ENCODE assay signal across 24 cellular contexts in the genomic region with DNA sequence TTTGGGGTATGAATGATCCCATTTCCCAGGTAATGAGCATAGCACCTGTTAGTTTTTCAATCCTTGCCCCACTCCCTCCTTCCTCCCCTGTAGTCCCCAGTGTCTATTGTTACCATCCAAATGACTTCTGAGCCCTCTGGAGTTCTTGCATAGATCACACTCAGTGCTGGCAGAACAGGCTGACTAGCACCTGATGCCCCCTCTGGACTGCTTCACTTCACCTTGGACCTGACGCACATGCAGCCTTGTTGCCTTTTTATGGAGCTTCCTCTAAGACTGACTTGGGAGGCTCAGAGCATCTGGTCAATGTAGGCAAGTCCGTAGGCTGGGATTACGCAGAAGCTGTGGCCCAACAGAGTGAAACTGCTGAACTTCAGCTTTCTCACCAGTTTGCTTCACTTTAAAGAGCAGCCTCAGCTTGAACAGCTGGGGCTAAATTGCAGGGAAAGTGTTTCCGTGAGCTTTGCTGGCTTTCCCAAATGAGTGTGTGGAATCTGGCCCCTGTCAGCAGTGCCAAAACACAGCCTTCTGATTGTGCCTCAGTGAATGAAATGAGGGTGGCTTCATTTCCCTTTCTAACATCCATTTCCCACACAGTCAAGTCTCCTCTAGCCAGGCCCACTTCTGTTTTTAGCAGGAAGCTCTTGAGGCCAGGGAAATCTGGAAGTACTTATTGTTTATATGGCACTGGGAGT. TPM values are rescaled to one million over a fixed set of nuclear protein-coding genes. Genes with fewer than 3 reads are reported as not detected.
DNase-seq lines count a peak whose midpoint lies in the region; ATAC-seq, FAIRE-seq and TF ChIP-seq lines count a peak whose summit lies in the region.
"Had no signal": no experiment of that assay in that cellular context is flagged by ENCODE, and none has a peak within 500 bp of the region (broad histone marks: within the 10 kb centered on the region; RNA-seq: fewer than 3 reads in every experiment).

No MANE protein-coding gene starts in this region.

- H3K4me1 ChIP-seq in GM23338 (ENCODE audit: insufficient read depth): no peaks in the 10 kb centered on the region
- peaks cover 30% of the 10 kb centered on the region for H3K4me1 ChIP-seq in SJCRH30
- H3K4me1 ChIP-seq: esophagus muscularis mucosa, HAP-1, lower lobe of right lung, parathyroid adenoma had no signal

- H3K27me3 ChIP-seq in GM23338 (ENCODE audit: insufficient read depth): no peaks in the 10 kb centered on the region
- no peaks in the 10 kb centered on the region for H3K27me3 ChIP-seq in SJCRH30
- H3K27me3 ChIP-seq: dorsolateral prefrontal cortex, esophagus muscularis mucosa had no signal

- H3K4me1 Mint-ChIP-seq in GM23338 (no peaks in the 10 kb centered on the region), nephron progenitor cell (peaks cover 24% of the 10 kb centered on the region)
- H3K4me1 Mint-ChIP-seq: activated CD4-positive, alpha-beta T cell treated with anti-CD3 and anti-CD28 coated beads for 36 hours; activated CD8-positive, alpha-beta memory T cell treated with anti-CD3 and anti-CD28 coated beads, Interleukin-2, amount 10 ng/mL, durations not matched to agents 7 days and 5 days; activated T-helper 17 cell treated with anti-CD3 and anti-CD28 coated beads, Interleukin-2, amount 50 U/mL, for 72 hours; naive thymus-derived CD4-positive, alpha-beta T cell had no signal

- H3K4me3 Mint-ChIP-seq in GM23338 (no peak overlapping the region), nephron progenitor cell (no peak overlapping the region)
- H3K4me3 Mint-ChIP-seq: activated CD4-positive, alpha-beta T cell treated with anti-CD3 and anti-CD28 coated beads for 36 hours; activated CD8-positive, alpha-beta memory T cell treated with anti-CD3 and anti-CD28 coated beads, Interleukin-2, amount 10 ng/mL, durations not matched to agents 7 days and 5 days; activated T-helper 17 cell treated with anti-CD3 and anti-CD28 coated beads, Interleukin-2, amount 50 U/mL, for 72 hours; CD8-positive, alpha-beta T cell; naive thymus-derived CD4-positive, alpha-beta T cell had no signal

- no peaks in the 10 kb centered on the region for H3F3A ChIP-seq in GM23338 (replicated peaks; ENCODE audit: low read depth)

- ATAC-seq in GM23338: peak; percentile 71
- no peak for ATAC-seq in GM19035 (IDR thresholded peaks at IDR 0.05; ENCODE audit: unreplicated experiment)
- ATAC-seq: activated CD4-positive, alpha-beta T cell treated with anti-CD3 and anti-CD28 coated beads for 36 hours; activated CD8-positive, alpha-beta memory T cell treated with anti-CD3 and anti-CD28 coated beads, Interleukin-2, amount 10 ng/mL, durations not matched to agents 7 days and 5 days; activated T-helper 17 cell treated with anti-CD3 and anti-CD28 coated beads, Interleukin-2, amount 50 U/mL, for 72 hours; CD8-positive, alpha-beta T cell; K562; naive thymus-derived CD4-positive, alpha-beta T cell had no signal

- H3K4me3 ChIP-seq in GM23338: no peak overlapping the region
- no peak overlapping the region for H3K4me3 ChIP-seq in SJCRH30
- H3K4me3 ChIP-seq: dorsolateral prefrontal cortex, esophagus muscularis mucosa, HAP-1, K562, lower lobe of right lung had no signal

- H3K9me3 Mint-ChIP-seq in GM23338 (peaks cover 3% of the 10 kb centered on the region; the same call in 1 of the 3 replicates), nephron progenitor cell (peaks cover 21% of the 10 kb centered on the region)

- H3K36me3 ChIP-seq in GM23338 (ENCODE audit: insufficient read depth) (no peaks in the 10 kb centered on the region), SJCRH30 (no peaks in the 10 kb centered on the region)
- H3K36me3 ChIP-seq: esophagus muscularis mucosa, HAP-1, lower lobe of right lung had no signal

- in situ Hi-C loops in GM13976 (cut with MboI; ENCODE audit: low sequenced_read_pairs, unreplicated experiment): no loop called here

- TF ChIP-seq CTCF in GM23338 (conservative IDR thresholded peaks at IDR 0.05; ENCODE audit: low read depth in 2 of 2) (peak; percentile 13 to 21; a peak in 1 of 4 replicates), nephron progenitor cell (IDR thresholded peaks at IDR 0.05) (no peak), GM13976 (IDR thresholded peaks at IDR 0.05; ENCODE audit: borderline replicate concordance, control extremely low read depth, extremely low read depth, insufficient read depth, missing control alignments) (no peak)

- H3K4me2 ChIP-seq in GM23338: no peak overlapping the region

- H3K9me2 ChIP-seq in GM23338 (ENCODE audit: insufficient read depth): 0 out of 2 replicates have a peak, but pooled peaks cover 5% of the 10 kb centered on the region

- H3K27ac ChIP-seq in GM23338 (ENCODE audit: low read depth) (no peak overlapping the region), SJCRH30 (peak overlapping the region; percentile 83)
- H3K27ac ChIP-seq: dorsolateral prefrontal cortex, esophagus muscularis mucosa, lower lobe of right lung, parathyroid adenoma had no signal

- no peaks in the 10 kb centered on the region for H4K20me1 ChIP-seq in GM23338 (replicated peaks; ENCODE audit: insufficient read depth)

- H2AFZ ChIP-seq in GM23338: peak overlapping the region; percentile 70
- H2AFZ ChIP-seq: parathyroid adenoma had no signal

- H3K36me3 Mint-ChIP-seq in GM23338 (ENCODE audit: low read depth): no peaks in the 10 kb centered on the region; the same call in 2 of the 3 replicates
- H3K36me3 Mint-ChIP-seq in nephron progenitor cell (ENCODE audit: low read depth): no peaks in the 10 kb centered on the region
- H3K36me3 Mint-ChIP-seq: activated CD8-positive, alpha-beta memory T cell treated with anti-CD3 and anti-CD28 coated beads, Interleukin-2, amount 10 ng/mL, durations not matched to agents 7 days and 5 days; CD8-positive, alpha-beta T cell; naive thymus-derived CD4-positive, alpha-beta T cell had no signal

- FAIRE-seq in GM12891 (lab: Jason Lieb, UNC): no peak
- FAIRE-seq: K562 had no signal

- DNase-seq in GM23338 (ENCODE audit: low spot score) (peak; percentile 45), NAMALWA (ENCODE audit: low spot score) (peak; percentile 11), SJCRH30 (peak; percentile 36 to 73), nephron progenitor cell (no peak), GM12891 (ENCODE audit: insufficient read length, low spot score) (no peak), GM13976 (ENCODE audit: low spot score) (no peak), NCI-H2171 (lab: John Stamatoyannopoulos, UW) (no peak)
- DNase-seq: activated CD4-positive, alpha-beta T cell treated with anti-CD3 and anti-CD28 coated beads for 36 hours; activated CD8-positive, alpha-beta memory T cell treated with anti-CD3 and anti-CD28 coated beads, Interleukin-2, amount 10 ng/mL, durations not matched to agents 7 days and 5 days; CD8-positive, alpha-beta T cell; dorsolateral prefrontal cortex; lower lobe of right lung; naive thymus-derived CD4-positive, alpha-beta T cell; stimulated activated CD4-positive, alpha-beta T cell treated with anti-CD3 and anti-CD28 coated beads, Interleukin-4, amount 100 ng/mL, for 4 hours; T1000 had no signal

- H3K9me3 ChIP-seq in SJCRH30 (replicated peaks): peaks cover 8% of the 10 kb centered on the region; the same call in 1 of the 2 replicates
- H3K9me3 ChIP-seq: HAP-1 had no signal

- H3K27ac Mint-ChIP-seq in GM23338 (no peak overlapping the region), nephron progenitor cell (peak overlapping the region; percentile 49)
- H3K27ac Mint-ChIP-seq: activated CD4-positive, alpha-beta T cell treated with anti-CD3 and anti-CD28 coated beads for 36 hours; activated CD8-positive, alpha-beta memory T cell treated with anti-CD3 and anti-CD28 coated beads, Interleukin-2, amount 10 ng/mL, durations not matched to agents 7 days and 5 days; activated T-helper 17 cell treated with anti-CD3 and anti-CD28 coated beads, Interleukin-2, amount 50 U/mL, for 72 hours; CD8-positive, alpha-beta T cell; naive thymus-derived CD4-positive, alpha-beta T cell had no signal

- H3K79me2 ChIP-seq in GM23338 (replicated peaks; ENCODE audit: insufficient read depth): no peaks in the 10 kb centered on the region
- H3K79me2 ChIP-seq: parathyroid adenoma had no signal

- H3K27me3 Mint-ChIP-seq in GM23338 (ENCODE audit: insufficient read depth, low read depth, poor library complexity) (no peaks in the 10 kb centered on the region), nephron progenitor cell (ENCODE audit: low read depth, poor library complexity) (peaks cover 3% of the 10 kb centered on the region)
- H3K27me3 Mint-ChIP-seq: activated CD8-positive, alpha-beta memory T cell treated with anti-CD3 and anti-CD28 coated beads, Interleukin-2, amount 10 ng/mL, durations not matched to agents 7 days and 5 days had no signal

- TF ChIP-seq POLR2A in GM12891 (IDR thresholded peaks at IDR 0.05; ENCODE audit: low read depth, low read length): no peak

TF ChIP-seq in GM23338, 12 proteins besides CTCF, POLR2A, EP300 and RAD21 (continues in another document):
- TF ChIP-seq EZH2 (IDR thresholded peaks at IDR 0.05; ENCODE audit: low read depth, unreplicated experiment): no peak
- TF ChIP-seq NANOG (IDR thresholded peaks at IDR 0.05; ENCODE audit: borderline replicate concordance): no peak
- TF ChIP-seq JUNB (IDR thresholded peaks at IDR 0.05; ENCODE audit: unreplicated experiment): no peak
- no peak for TF ChIP-seq EZH2phosphoT487 (IDR thresholded peaks at IDR 0.05; ENCODE audit: unreplicated experiment)
- no peak for TF ChIP-seq POLR2AphosphoS5 (IDR thresholded peaks at IDR 0.05; ENCODE audit: low read depth)

TF ChIP-seq in GM12891, 5 proteins besides CTCF, POLR2A, EP300 and RAD21:
- TF ChIP-seq SPI1 (IDR thresholded peaks at IDR 0.05; ENCODE audit: low read depth, low read length) (no peak), TAF1 (IDR thresholded peaks at IDR 0.05; ENCODE audit: low read depth, low read length) (no peak), POLR2AphosphoS5 (IDR thresholded peaks at IDR 0.05; ENCODE audit: low read depth, low read length) (no peak)

RNA-seq across cellular contexts. Expression of gene NXPH1, which starts 48.5 kb away (rescaled TPM):
- total RNA-seq in GM23338 (2014; rRNA removed; shearing (Covaris generic)): 3.0 and 5.2 TPM in 2 replicates
- 0.45 and 0.77 TPM in 2 replicates for polyA plus RNA-seq in GM23338 (2016; fragmentation: Nextera tagmentation; extraction: Ambion mirVana)
- not detected in 2 replicates for total RNA-seq in SJCRH30 (2014; rRNA removed; shearing (Covaris generic))
- not detected for polyA plus RNA-seq in GM12891 (2012; ENCODE audit: low read depth, missing spikeins)
- total RNA-seq: activated CD4-positive, alpha-beta T cell treated with anti-CD3 and anti-CD28 coated beads for 36 hours; activated CD8-positive, alpha-beta memory T cell treated with anti-CD3 and anti-CD28 coated beads, Interleukin-2, amount 10 ng/mL, durations not matched to agents 7 days and 5 days; activated T-helper 17 cell treated with anti-CD3 and anti-CD28 coated beads, Interleukin-2, amount 50 U/mL, for 72 hours; CD8-positive, alpha-beta T cell; Daoy; esophagus muscularis mucosa; glomerular endothelial cell; lower lobe of right lung; naive thymus-derived CD4-positive, alpha-beta T cell; subcutaneous adipose tissue had no signal
- polyA plus RNA-seq: K562; naive thymus-derived CD4-positive, alpha-beta T cell had no signal

Comparison
In these comparisons a context has a peak if more than half of its experiments do, and no peak if none do; other contexts are left out.
1. DNase-seq: peak in GM23338 (single experiment), NAMALWA (single experiment) and SJCRH30 (2 of 2); none in nephron progenitor cell (single experiment), GM12891 (single experiment), GM13976 (single experiment) and NCI-H2171 (single experiment).
2. CTCF ChIP-seq: peak in GM23338 (2 of 2); none in nephron progenitor cell (single experiment) and GM13976 (single experiment).